9 cellular contexts compared by ENCODE assay signal in the genomic region with DNA sequence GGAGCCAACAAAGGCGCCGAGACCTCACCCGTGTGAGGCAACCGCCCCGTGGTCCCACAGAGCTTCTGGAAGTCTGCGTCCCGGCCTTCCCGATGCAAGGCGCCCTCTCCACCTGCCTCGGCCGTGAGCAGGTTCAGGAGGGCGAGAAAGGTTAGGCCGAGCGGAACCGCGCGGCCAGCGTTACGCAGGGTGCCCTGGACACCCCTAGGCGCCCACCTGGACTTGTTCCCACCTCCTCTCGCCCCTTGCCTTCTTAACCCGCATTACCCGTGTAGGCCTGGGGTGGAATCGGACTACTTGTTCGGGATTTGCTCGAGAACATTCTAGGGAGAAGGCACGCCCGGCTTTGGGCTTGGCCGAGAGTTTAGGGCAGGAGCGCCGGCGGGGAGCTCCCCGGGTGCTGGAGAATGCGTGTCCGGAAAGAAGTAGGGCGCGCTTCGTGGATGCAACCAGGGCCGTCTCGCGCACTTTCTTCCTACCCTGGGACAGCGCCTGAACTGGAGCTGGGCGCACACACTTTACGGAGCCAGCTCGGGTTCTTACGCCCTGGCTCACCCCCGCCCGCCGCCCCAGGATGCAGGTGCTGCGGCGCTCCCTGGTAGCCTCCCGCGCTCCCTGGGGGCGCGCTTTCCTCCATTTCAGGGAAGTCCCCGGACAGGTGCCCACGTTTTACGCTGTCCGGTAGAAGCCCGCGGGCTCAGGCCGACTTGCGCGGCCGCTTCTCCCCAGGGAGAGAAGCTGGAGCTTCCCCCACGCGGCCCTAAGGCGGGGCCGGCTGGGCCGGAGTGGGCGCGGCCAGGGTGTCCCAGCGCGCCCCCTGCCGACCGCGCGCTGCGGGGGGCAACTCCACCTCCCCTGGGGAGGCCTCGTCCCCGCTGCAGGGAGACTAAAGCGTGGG.
DNase-seq lines count a peak whose midpoint lies in the region; ATAC-seq, FAIRE-seq and TF ChIP-seq lines count a peak whose summit lies in the region.
"Had no signal": no experiment of that assay in that cellular context is flagged by ENCODE, and none has a peak within 500 bp of the region (broad histone marks: within the 10 kb centered on the region; RNA-seq: fewer than 3 reads in every experiment).

No MANE protein-coding gene starts in this region.

- DNase-seq in GM12864 (ENCODE audit: low read depth) (no peak), bronchial epithelial cell (ENCODE audit: low read depth) (no peak), osteocyte (ENCODE audit: extremely low spot score, unreplicated experiment) (no peak), esophagus squamous epithelium (lab: John Stamatoyannopoulos, UW) (no peak), SHP77 (lab: John Stamatoyannopoulos, UW) (no peak), MG63 (no peak), HTR-8/SVneo (ENCODE audit: insufficient read length, low spot score) (no peak)

- no peak overlapping the region for H3K27ac Mint-ChIP-seq in osteocyte (ENCODE audit: unreplicated experiment)

- FAIRE-seq in bronchial epithelial cell (lab: Jason Lieb, UNC): no peak
- no peak for FAIRE-seq in HTR-8/SVneo (lab: Jason Lieb, UNC)

- TF ChIP-seq CTCF in GM12864 (IDR thresholded peaks at IDR 0.05; ENCODE audit: low read depth, low read length, missing control alignments) (peak; percentile 51), bronchial epithelial cell (IDR thresholded peaks at IDR 0.05; ENCODE audit: insufficient read depth, low read length, severe bottlenecking) (peak; percentile 41), osteocyte (IDR thresholded peaks at IDR 0.05) (peak; percentile 39), esophagus squamous epithelium (IDR thresholded peaks at IDR 0.05) (peak in 2 of 6 experiments; percentile 21 to 41)

- no peak for TF ChIP-seq POLR2A in esophagus squamous epithelium (IDR thresholded peaks at IDR 0.05)

- 4 to 7% methylated on average over 5 to 10 of the region's 82 CpGs for WGBS in esophagus squamous epithelium, 2 donors

- no peak overlapping the region for H3K27ac ChIP-seq in esophagus squamous epithelium
- H3K27ac ChIP-seq: epithelial cell of prostate had no signal

- H3K4me3 ChIP-seq in GM12864 (ENCODE audit: low read depth, low read length) (no peak overlapping the region; the same call in 1 of the 2 replicates), bronchial epithelial cell (ENCODE audit: low read depth, low read length) (no peak overlapping the region), esophagus squamous epithelium (peak overlapping the region in 2 of 4 donors; percentile 23 to 58), MG63 (no peak overlapping the region)

- peaks cover 3% of the 10 kb centered on the region for H3K36me3 Mint-ChIP-seq in osteocyte (ENCODE audit: unreplicated experiment)

- intact Hi-C loops in esophagus squamous epithelium (cut with DNase I): no loop called here

- H3K36me3 ChIP-seq in bronchial epithelial cell (ENCODE audit: control insufficient read depth, insufficient read depth, low read length): no peaks in the 10 kb centered on the region
- no peaks in the 10 kb centered on the region for H3K36me3 ChIP-seq in esophagus squamous epithelium
- H3K36me3 ChIP-seq in MG63: no peaks in the 10 kb centered on the region

- H3K4me1 Mint-ChIP-seq in osteocyte (ENCODE audit: unreplicated experiment): peaks cover 21% of the 10 kb centered on the region

- peak; percentile 62 for ATAC-seq in HG02759 (IDR thresholded peaks at IDR 0.05; ENCODE audit: unreplicated experiment)

- H3K27me3 ChIP-seq in bronchial epithelial cell (ENCODE audit: control insufficient read depth, insufficient read depth, low read length) (peaks cover 55% of the 10 kb centered on the region), esophagus squamous epithelium (peaks cover 32 to 89% (median 54%) of the 10 kb centered on the region in 4 donors), MG63 (peaks cover 12% of the 10 kb centered on the region; the same call in 1 of the 2 replicates)

- peaks cover 68% of the 10 kb centered on the region for H3K27me3 Mint-ChIP-seq in osteocyte (ENCODE audit: unreplicated experiment)

- H3K9me3 Mint-ChIP-seq in osteocyte (ENCODE audit: unreplicated experiment): no peaks in the 10 kb centered on the region

- H3K9me3 ChIP-seq in esophagus squamous epithelium (no peaks in the 10 kb centered on the region), MG63 (no peaks in the 10 kb centered on the region)

- no peak overlapping the region for H3K4me3 Mint-ChIP-seq in osteocyte (ENCODE audit: unreplicated experiment)

- peaks cover 25 to 47% (median 38%) of the 10 kb centered on the region in 3 donors for H3K4me1 ChIP-seq in esophagus squamous epithelium
